Comparison of ENCODE assay signal across 7 cellular contexts in genomic region chr4:9522892-9523291, GRCh38.
DNase-seq lines count a peak whose midpoint lies in the region; ATAC-seq, FAIRE-seq and TF ChIP-seq lines count a peak whose summit lies in the region.
"Not testable (repeated sequence)": the region's sequence is repeated elsewhere in the genome, so short reads cannot be mapped to it uniquely, and the experiment has no call there.

No MANE protein-coding gene starts in this region.

- H3K79me1 ChIP-seq in mesendoderm (ENCODE audit: low read length): not testable (repeated sequence)

- not testable (repeated sequence) for TF ChIP-seq CTCF in K562 (IDR thresholded peaks at IDR 0.05 in 2 of 3, conservative IDR thresholded peaks at IDR 0.05 in 1 of 3; ENCODE audit: insufficient read depth in 2 of 3, low read depth in 1 of 3, low read length in 3 of 3)

- 0% methylated on average over 1 of the region's 1 CpG for WGBS in K562 (ENCODE audit: insufficient coverage, low coverage, missing lambda C conversion rate)
- no CpG with 5 or more reads among the region's 1 CpG for WGBS in mesendoderm (ENCODE audit: extremely low coverage, insufficient coverage, low lambda C conversion rate)

- H2BK5ac ChIP-seq in mesendoderm (ENCODE audit: low read length): not testable (repeated sequence)

- BruUV-seq in K562 (replicated peaks; lab: Mats Ljungman, UMichigan): not testable (repeated sequence)

- ATAC-seq in K562: not testable (repeated sequence)

- not testable (repeated sequence) for H3K4ac ChIP-seq in mesendoderm (ENCODE audit: low read depth, low read length)

- not testable (repeated sequence) for H2BK120ac ChIP-seq in mesendoderm (ENCODE audit: low read depth, low read length)

- H3K4me3 ChIP-seq in K562; mesendoderm (ENCODE audit: low read length): not testable (repeated sequence)

- H4K20me1 ChIP-seq in K562 (replicated peaks; ENCODE audit: control insufficient read depth, insufficient read depth, low read length): not testable (repeated sequence)

- not testable (repeated sequence) for H3K27me3 ChIP-seq in K562 (ENCODE audit: control insufficient read depth in 2 of 2, insufficient read depth in 2 of 2, low read length in 2 of 2); mesendoderm (ENCODE audit: insufficient read depth, low read length, poor library complexity)

- not testable (repeated sequence) for H3K4me1 ChIP-seq in K562 (replicated peaks in 1 of 2; ENCODE audit: control insufficient read depth in 2 of 2, insufficient read depth in 2 of 2, low read length in 2 of 2); mesendoderm (ENCODE audit: control insufficient read depth, low read depth, low read length)

- not testable (repeated sequence) for H4K8ac ChIP-seq in mesendoderm (ENCODE audit: low read depth, low read length)

- CTCF ChIA-PET in K562 (lab: Yijun Ruan, JAX; ENCODE audit: low intra/inter-chr PET ratio): not testable (repeated sequence)

- H3K9ac ChIP-seq in K562 (ENCODE audit: insufficient read depth in 1 of 2, low read depth in 2 of 2, low read length in 2 of 2); mesendoderm (ENCODE audit: low read length): not testable (repeated sequence)

- H3K9me1 ChIP-seq in K562 (ENCODE audit: control insufficient read depth, insufficient read depth, low read length): not testable (repeated sequence)

- intact Hi-C loops in K562 (cut with micrococcal nuclease): not testable (repeated sequence)

- H2AK5ac ChIP-seq in mesendoderm (ENCODE audit: low read length): not testable (repeated sequence)

- H2AFZ ChIP-seq in K562 (ENCODE audit: low read depth, low read length): not testable (repeated sequence)

- in situ Hi-C loops in SK-MEL-5 (cut with HindIII; ENCODE audit: low pct_unique_long_range_greater_than_20kb, low sequenced_read_pairs); K562 (cut with MboI): not testable (repeated sequence)

- not testable (repeated sequence) for H2BK15ac ChIP-seq in mesendoderm (replicated peaks; ENCODE audit: low read depth)

- DNase-seq in CD1c-positive myeloid dendritic cell (ENCODE audit: extremely low spot score): peak; percentile 1
- DNase-seq in EL: peak; percentile 1
- DNase-seq in NCI-H82 (lab: John Stamatoyannopoulos, UW): peak; percentile 0
- peak; percentile 14 for DNase-seq in SK-MEL-5 (ENCODE audit: low read depth, low spot score)
- DNase-seq in K562 (ENCODE audit: extremely low read depth in 1 of 4, low spot score in 3 of 4): peak in 1 of 4 experiments; percentile 10
- DNase-seq in mesendoderm: peak; percentile 36

- H3K18ac ChIP-seq in mesendoderm (ENCODE audit: low read length): not testable (repeated sequence)

- not testable (repeated sequence) for TF ChIP-seq POLR2A in K562 (conservative IDR thresholded peaks at IDR 0.05)

- not testable (repeated sequence) for H3K56ac ChIP-seq in mesendoderm (ENCODE audit: low read length)

- H3K23ac ChIP-seq in mesendoderm (ENCODE audit: low read length): not testable (repeated sequence)

- H3K36me3 ChIP-seq in K562 (ENCODE audit: control insufficient read depth, insufficient read depth, low read length); mesendoderm (ENCODE audit: control insufficient read depth, insufficient read depth, low read length): not testable (repeated sequence)

- not testable (repeated sequence) for H3K9me3 ChIP-seq in K562 (replicated peaks; ENCODE audit: control insufficient read depth, insufficient read depth, low read depth, low read length)

- TF ChIP-seq EP300 in Ishikawa (IDR thresholded peaks at IDR 0.05; ENCODE audit: borderline replicate concordance); K562 (IDR thresholded peaks at IDR 0.05; ENCODE audit: low read length): not testable (repeated sequence)

- not testable (repeated sequence) for H3K4me2 ChIP-seq in K562 (ENCODE audit: insufficient read depth, low read length); mesendoderm (ENCODE audit: low read length)

- not testable (repeated sequence) for H4K5ac ChIP-seq in mesendoderm (ENCODE audit: low read length)

- FAIRE-seq in K562 (lab: Jason Lieb, UNC): not testable (repeated sequence)

- not testable (repeated sequence) for TF ChIP-seq RAD21 in Ishikawa (IDR thresholded peaks at IDR 0.05; ENCODE audit: low read depth); K562 (CRISPR knock-in tag; conservative IDR thresholded peaks at IDR 0.05 in 1 of 2, IDR thresholded peaks at IDR 0.05 in 1 of 2)

- POLR2A ChIA-PET in K562 (lab: Yijun Ruan, JAX): not testable (repeated sequence)

- not testable (repeated sequence) for H3K27ac ChIP-seq in K562 (ENCODE audit: extremely low read depth, low read depth, low read length); mesendoderm (ENCODE audit: low read depth, low read length)

- H3K79me2 ChIP-seq in K562 (ENCODE audit: control insufficient read depth, insufficient read depth, low read length); mesendoderm (ENCODE audit: control insufficient read depth, insufficient read depth, low read length): not testable (repeated sequence)

TF ChIP-seq in Ishikawa, 13 proteins besides CTCF, POLR2A, EP300 and RAD21:
- TF ChIP-seq, protein P1, sequence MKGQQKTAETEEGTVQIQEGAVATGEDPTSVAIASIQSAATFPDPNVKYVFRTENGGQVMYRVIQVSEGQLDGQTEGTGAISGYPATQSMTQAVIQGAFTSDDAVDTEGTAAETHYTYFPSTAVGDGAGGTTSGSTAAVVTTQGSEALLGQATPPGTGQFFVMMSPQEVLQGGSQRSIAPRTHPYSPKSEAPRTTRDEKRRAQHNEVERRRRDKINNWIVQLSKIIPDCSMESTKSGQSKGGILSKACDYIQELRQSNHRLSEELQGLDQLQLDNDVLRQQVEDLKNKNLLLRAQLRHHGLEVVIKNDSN (IDR thresholded peaks at IDR 0.05): peak; percentile 66; the same call in 1 of the 2 replicates

TF ChIP-seq in K562, 482 proteins besides CTCF, POLR2A, EP300 and RAD21:
- TF ChIP-seq HCFC1 (IDR thresholded peaks at IDR 0.05; ENCODE audit: low read depth, low read length): peak; percentile 66
- TF ChIP-seq RAD51 (IDR thresholded peaks at IDR 0.05; ENCODE audit: borderline replicate concordance, low read depth): peak; percentile 50; the same call in 1 of the 2 replicates
- peak; percentile 67 for TF ChIP-seq ELF1 (tag; IDR thresholded peaks at IDR 0.05)
- peak; percentile 61 for TF ChIP-seq ZNF143 (CRISPR knock-in tag; IDR thresholded peaks at IDR 0.05)
- TF ChIP-seq, protein P1 (CRISPR knock-in tag; IDR thresholded peaks at IDR 0.05): peak; percentile 26; the same call in 1 of the 2 replicates
- TF ChIP-seq SIX5 (IDR thresholded peaks at IDR 0.05; ENCODE audit: borderline replicate concordance in 1 of 2, insufficient read depth in 1 of 2, low read depth in 1 of 2, low read length in 2 of 2): peak in 1 of 2 experiments; percentile 27; a peak in 1 of 4 replicates
- TF ChIP-seq, protein P2, sequence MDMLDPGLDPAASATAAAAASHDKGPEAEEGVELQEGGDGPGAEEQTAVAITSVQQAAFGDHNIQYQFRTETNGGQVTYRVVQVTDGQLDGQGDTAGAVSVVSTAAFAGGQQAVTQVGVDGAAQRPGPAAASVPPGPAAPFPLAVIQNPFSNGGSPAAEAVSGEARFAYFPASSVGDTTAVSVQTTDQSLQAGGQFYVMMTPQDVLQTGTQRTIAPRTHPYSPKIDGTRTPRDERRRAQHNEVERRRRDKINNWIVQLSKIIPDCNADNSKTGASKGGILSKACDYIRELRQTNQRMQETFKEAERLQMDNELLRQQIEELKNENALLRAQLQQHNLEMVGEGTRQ (CRISPR knock-in tag; IDR thresholded peaks at IDR 0.05): peak; percentile 78
